Comparison of ENCODE assay signal across 37 cellular contexts in the genomic region with DNA sequence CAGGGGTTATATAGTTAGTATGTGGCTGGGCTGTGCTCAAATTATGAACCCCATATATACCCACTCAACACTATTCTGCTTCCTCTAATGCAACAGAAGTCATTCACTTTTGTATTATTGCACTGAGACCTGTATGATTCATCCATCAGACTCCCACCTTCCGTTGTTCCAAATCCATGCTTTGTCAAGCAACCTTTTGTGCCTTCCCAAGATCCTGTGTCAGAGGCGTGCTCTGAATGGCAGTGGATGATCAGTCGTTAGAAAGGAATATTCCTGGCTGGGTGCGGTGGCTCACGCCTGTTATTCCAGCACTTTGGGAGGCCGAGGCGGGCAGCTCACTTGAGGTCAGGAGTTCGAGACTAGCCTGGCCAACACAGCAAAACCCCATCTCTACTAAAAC.
"Had no signal": no experiment of that assay in that cellular context is flagged by ENCODE, and none has a peak within 500 bp of the region (broad histone marks: within the 10 kb centered on the region; RNA-seq: fewer than 3 reads in every experiment).

No MANE protein-coding gene starts in this region.

- H3K4me1 Mint-ChIP-seq: activated naive CD4-positive, alpha-beta T cell treated with anti-CD3 and anti-CD28 coated beads, Interleukin-2, amount 10 ng/mL, durations not matched to agents 7 days and 5 days; activated naive CD4-positive, alpha-beta T cell treated with anti-CD3 and anti-CD28 coated beads, Interleukin-2, amount 50 U/mL, for 24 hours; activated naive CD8-positive, alpha-beta T cell treated with anti-CD3 and anti-CD28 coated beads, Interleukin-2, amount 10 ng/mL, durations not matched to agents 7 days and 5 days; activated naive CD8-positive, alpha-beta T cell treated with anti-CD3 and anti-CD28 coated beads, Interleukin-2, amount 50 U/mL, for 24 hours; activated T-helper 17 cell treated with anti-CD3 and anti-CD28 coated beads, Interleukin-2, amount 50 U/mL, for 72 hours; central memory CD8-positive, alpha-beta T cell had no signal

- H3K27ac Mint-ChIP-seq: activated naive CD4-positive, alpha-beta T cell treated with anti-CD3 and anti-CD28 coated beads for 36 hours; activated naive CD4-positive, alpha-beta T cell treated with anti-CD3 and anti-CD28 coated beads, Interleukin-2, amount 10 ng/mL, durations not matched to agents 7 days and 5 days; activated naive CD4-positive, alpha-beta T cell treated with anti-CD3 and anti-CD28 coated beads, Interleukin-2, amount 50 U/mL, for 24 hours; activated naive CD4-positive, alpha-beta T cell treated with anti-CD3 and anti-CD28 coated beads, Interleukin-2, amount 50 U/mL, for 72 hours; activated naive CD8-positive, alpha-beta T cell; activated naive CD8-positive, alpha-beta T cell treated with anti-CD3 and anti-CD28 coated beads for 36 hours; activated naive CD8-positive, alpha-beta T cell treated with anti-CD3 and anti-CD28 coated beads, Interleukin-2, amount 10 ng/mL, durations not matched to agents 7 days and 5 days; activated naive CD8-positive, alpha-beta T cell treated with anti-CD3 and anti-CD28 coated beads, Interleukin-2, amount 50 U/mL, for 24 hours; activated T-cell treated with anti-CD3 and anti-CD28 coated beads, Interleukin-2, amount 50 U/mL, for 24 hours; activated T-cell treated with anti-CD3 and anti-CD28 coated beads, Interleukin-2, amount 50 U/mL, for 72 hours; activated T-helper 1 cell treated with anti-CD3 and anti-CD28 coated beads, Interleukin-12 subunit alpha, Interleukin-12 subunit beta, Interleukin-2, Interleukin-4 antibody, amounts not matched to agents 30 ng/mL and 10 ng/mL and 1 ng/mL, durations not matched to agents 14 hours and 24 hours and 36 hours; activated T-helper 17 cell treated with anti-CD3 and anti-CD28 coated beads, Interleukin-2, amount 50 U/mL, for 72 hours; activated T-helper 2 cell treated with anti-CD3 and anti-CD28 coated beads, Interferon-gamma antibody, Interleukin-2, Interleukin-4, amounts not matched to agents 10 μg/mL and 5 μg/mL and 100 μg/mL, durations not matched to agents 14 hours and 24 hours and 36 hours; brain had no signal

- H3K9me3 Mint-ChIP-seq: activated naive CD4-positive, alpha-beta T cell treated with anti-CD3 and anti-CD28 coated beads for 36 hours; activated naive CD4-positive, alpha-beta T cell treated with anti-CD3 and anti-CD28 coated beads, Interleukin-2, amount 10 ng/mL, durations not matched to agents 7 days and 5 days; activated naive CD4-positive, alpha-beta T cell treated with anti-CD3 and anti-CD28 coated beads, Interleukin-2, amount 50 U/mL, for 24 hours; activated naive CD4-positive, alpha-beta T cell treated with anti-CD3 and anti-CD28 coated beads, Interleukin-2, amount 50 U/mL, for 72 hours; activated naive CD8-positive, alpha-beta T cell treated with anti-CD3 and anti-CD28 coated beads for 36 hours; activated naive CD8-positive, alpha-beta T cell treated with anti-CD3 and anti-CD28 coated beads, Interleukin-2, amount 10 ng/mL, durations not matched to agents 7 days and 5 days; activated naive CD8-positive, alpha-beta T cell treated with anti-CD3 and anti-CD28 coated beads, Interleukin-2, amount 50 U/mL, for 24 hours; activated T-cell treated with anti-CD3 and anti-CD28 coated beads, Interleukin-2, amount 50 U/mL, for 24 hours; activated T-cell treated with anti-CD3 and anti-CD28 coated beads, Interleukin-2, amount 50 U/mL, for 4 hours; activated T-cell treated with anti-CD3 and anti-CD28 coated beads, Interleukin-2, amount 50 U/mL, for 72 hours; activated T-helper 1 cell treated with anti-CD3 and anti-CD28 coated beads, Interleukin-12 subunit alpha, Interleukin-12 subunit beta, Interleukin-2, Interleukin-4 antibody, amounts not matched to agents 30 ng/mL and 10 ng/mL and 1 ng/mL, durations not matched to agents 14 hours and 24 hours and 36 hours; activated T-helper 17 cell treated with anti-CD3 and anti-CD28 coated beads, Interleukin-2, amount 50 U/mL, for 72 hours; activated T-helper 2 cell treated with anti-CD3 and anti-CD28 coated beads, Interferon-gamma antibody, Interleukin-2, Interleukin-4, amounts not matched to agents 10 μg/mL and 5 μg/mL and 100 μg/mL, durations not matched to agents 14 hours and 24 hours and 36 hours; brain; central memory CD8-positive, alpha-beta T cell had no signal

- H3K4me3 Mint-ChIP-seq: activated naive CD4-positive, alpha-beta T cell treated with anti-CD3 and anti-CD28 coated beads for 36 hours; activated naive CD4-positive, alpha-beta T cell treated with anti-CD3 and anti-CD28 coated beads, Interleukin-2, amount 10 ng/mL, durations not matched to agents 7 days and 5 days; activated naive CD4-positive, alpha-beta T cell treated with anti-CD3 and anti-CD28 coated beads, Interleukin-2, amount 50 U/mL, for 24 hours; activated naive CD8-positive, alpha-beta T cell; activated naive CD8-positive, alpha-beta T cell treated with anti-CD3 and anti-CD28 coated beads for 36 hours; activated naive CD8-positive, alpha-beta T cell treated with anti-CD3 and anti-CD28 coated beads, Interleukin-2, amount 10 ng/mL, durations not matched to agents 7 days and 5 days; activated naive CD8-positive, alpha-beta T cell treated with anti-CD3 and anti-CD28 coated beads, Interleukin-2, amount 50 U/mL, for 24 hours; activated T-cell treated with anti-CD3 and anti-CD28 coated beads, Interleukin-2, amount 50 U/mL, for 24 hours; activated T-cell treated with anti-CD3 and anti-CD28 coated beads, Interleukin-2, amount 50 U/mL, for 4 hours; activated T-cell treated with anti-CD3 and anti-CD28 coated beads, Interleukin-2, amount 50 U/mL, for 72 hours; activated T-helper 1 cell treated with anti-CD3 and anti-CD28 coated beads, Interleukin-12 subunit alpha, Interleukin-12 subunit beta, Interleukin-2, Interleukin-4 antibody, amounts not matched to agents 30 ng/mL and 10 ng/mL and 1 ng/mL, durations not matched to agents 14 hours and 24 hours and 36 hours; activated T-helper 17 cell treated with anti-CD3 and anti-CD28 coated beads, Interleukin-2, amount 50 U/mL, for 72 hours; brain; central memory CD8-positive, alpha-beta T cell had no signal

- H3K4me1 ChIP-seq: adrenal gland, body of pancreas, breast epithelium had no signal

- DNase-seq: activated effector memory CD4-positive, alpha-beta T cell treated with anti-CD3 and anti-CD28 coated beads, Interleukin-2, amount 50 U/mL, for 16 hours; activated effector memory CD4-positive, alpha-beta T cell treated with Interleukin-2 at 50 U/mL for 16 hours; activated gamma-delta T cell; activated gamma-delta T cell treated with Interleukin-2 at 50 U/mL for 16 hours; activated naive CD4-positive, alpha-beta T cell; activated naive CD4-positive, alpha-beta T cell treated with anti-CD3 and anti-CD28 coated beads for 36 hours; activated naive CD4-positive, alpha-beta T cell treated with anti-CD3 and anti-CD28 coated beads, Interleukin-2, amount 10 ng/mL, durations not matched to agents 7 days and 5 days; activated naive CD4-positive, alpha-beta T cell treated with anti-CD3 and anti-CD28 coated beads, Interleukin-2, amount 50 U/mL, for 16 hours; activated naive CD4-positive, alpha-beta T cell treated with Interleukin-2 at 50 U/mL for 16 hours; activated naive CD8-positive, alpha-beta T cell treated with anti-CD3 and anti-CD28 coated beads for 36 hours; activated naive CD8-positive, alpha-beta T cell treated with anti-CD3 and anti-CD28 coated beads, Interleukin-2, amount 10 ng/mL, durations not matched to agents 7 days and 5 days; activated naive CD8-positive, alpha-beta T cell treated with anti-CD3 and anti-CD28 coated beads, Interleukin-2, amount 50 U/mL, for 24 hours; activated T-cell treated with anti-CD3 and anti-CD28 coated beads, Interleukin-2, amount 50 U/mL, for 1 hour; activated T-cell treated with anti-CD3 and anti-CD28 coated beads, Interleukin-2, amount 50 U/mL, for 24 hours; activated T-cell treated with anti-CD3 and anti-CD28 coated beads, Interleukin-2, amount 50 U/mL, for 4 hours; activated T-cell treated with anti-CD3 and anti-CD28 coated beads, Interleukin-2, amount 50 U/mL, for 48 hours; activated T-cell treated with anti-CD3 and anti-CD28 coated beads, Interleukin-2, amount 50 U/mL, for 72 hours; adrenal gland; amniotic stem cell; amygdala; anterior cingulate cortex; aorta; body of pancreas; brain microvascular endothelial cell; central memory CD4-positive, alpha-beta T cell; cerebellar nuclear complex had no signal

- H3K36me3 ChIP-seq: adrenal gland, ascending aorta, brain microvascular endothelial cell, breast epithelium, cardiac muscle cell had no signal

- H3K27me3 ChIP-seq: adrenal gland, ascending aorta, body of pancreas, brain microvascular endothelial cell, breast epithelium, cardiac muscle cell had no signal

- ATAC-seq: activated naive CD4-positive, alpha-beta T cell treated with anti-CD3 and anti-CD28 coated beads, Interleukin-2, amount 50 U/mL, for 72 hours; activated naive CD8-positive, alpha-beta T cell treated with anti-CD3 and anti-CD28 coated beads, Interleukin-2, amount 50 U/mL, for 24 hours; activated T-cell treated with anti-CD3 and anti-CD28 coated beads, Interleukin-2, amount 50 U/mL, for 4 hours; activated T-cell treated with anti-CD3 and anti-CD28 coated beads, Interleukin-2, amount 50 U/mL, for 72 hours; activated T-helper 17 cell treated with anti-CD3 and anti-CD28 coated beads, Interleukin-2, amount 50 U/mL, for 72 hours; body of pancreas had no signal

- H3K27ac ChIP-seq: adrenal gland, ascending aorta, body of pancreas, brain microvascular endothelial cell, breast epithelium, cardiac muscle cell had no signal

- H3K4me3 ChIP-seq: adrenal gland, ascending aorta, body of pancreas, breast epithelium, cardiac muscle cell had no signal

- H3K36me3 Mint-ChIP-seq: activated naive CD4-positive, alpha-beta T cell treated with anti-CD3 and anti-CD28 coated beads, Interleukin-2, amount 10 ng/mL, durations not matched to agents 7 days and 5 days; activated naive CD4-positive, alpha-beta T cell treated with anti-CD3 and anti-CD28 coated beads, Interleukin-2, amount 50 U/mL, for 24 hours; activated naive CD4-positive, alpha-beta T cell treated with anti-CD3 and anti-CD28 coated beads, Interleukin-2, amount 50 U/mL, for 72 hours; activated naive CD8-positive, alpha-beta T cell; activated naive CD8-positive, alpha-beta T cell treated with anti-CD3 and anti-CD28 coated beads for 36 hours; activated naive CD8-positive, alpha-beta T cell treated with anti-CD3 and anti-CD28 coated beads, Interleukin-2, amount 10 ng/mL, durations not matched to agents 7 days and 5 days; brain had no signal

- H3K9me3 ChIP-seq: adrenal gland, ascending aorta, body of pancreas, breast epithelium had no signal
